18 cellular contexts compared by ENCODE assay signal in genomic region chr1:203425668-203425999, GRCh38. TPM values are rescaled to one million over a fixed set of nuclear protein-coding genes. Genes with fewer than 3 reads are reported as not detected.
DNase-seq lines count a peak whose midpoint lies in the region; ATAC-seq and TF ChIP-seq lines count a peak whose summit lies in the region.
"Had no signal": no experiment of that assay in that cellular context is flagged by ENCODE, and none has a peak within 500 bp of the region (broad histone marks: within the 10 kb centered on the region; RNA-seq: fewer than 3 reads in every experiment).

No MANE protein-coding gene starts in this region.

- H3K36me3 ChIP-seq in right atrium auricular region: no peaks in the 10 kb centered on the region
- H3K36me3 ChIP-seq: neural progenitor cell, thoracic aorta had no signal

- no peak for TF ChIP-seq CTCF in VCaP (conservative IDR thresholded peaks at IDR 0.05)
- TF ChIP-seq CTCF in fibroblast of the aortic adventitia (IDR thresholded peaks at IDR 0.05; ENCODE audit: insufficient read depth, low read length): no peak
- no peak for TF ChIP-seq CTCF in right atrium auricular region (IDR thresholded peaks at IDR 0.05)

- H3K4me3 ChIP-seq in fibroblast of the aortic adventitia (ENCODE audit: low read depth, low read length) (no peak overlapping the region), right atrium auricular region (no peak overlapping the region)
- H3K4me3 ChIP-seq: neural progenitor cell, thoracic aorta had no signal

- H3K9me3 ChIP-seq in right atrium auricular region: no peaks in the 10 kb centered on the region
- H3K9me3 ChIP-seq: thoracic aorta had no signal

- H3K4me1 ChIP-seq in right atrium auricular region: no peaks in the 10 kb centered on the region
- H3K4me1 ChIP-seq: neural progenitor cell had no signal

- no peaks in the 10 kb centered on the region for H3K27me3 ChIP-seq in right atrium auricular region

- DNase-seq in EH (ENCODE audit: low read depth): peak; percentile 41
- DNase-seq in fibroblast of the aortic adventitia (ENCODE audit: low read depth): peak; percentile 34
- DNase-seq in renal cortical epithelial cell (ENCODE audit: low read depth): peak; percentile 36
- DNase-seq in right atrium auricular region (ENCODE audit: low spot score): no peak
- DNase-seq in SHP77 (lab: John Stamatoyannopoulos, UW): no peak
- DNase-seq in SHP77 treated with DMSO at 0.1 percent for 48 hours (lab: John Stamatoyannopoulos, UW): no peak
- DNase-seq: activated CD4-positive, alpha-beta memory T cell treated with anti-CD3 and anti-CD28 coated beads for 36 hours; activated naive CD8-positive, alpha-beta T cell treated with anti-CD3 and anti-CD28 coated beads for 36 hours; activated T-cell treated with anti-CD3 and anti-CD28 coated beads, Interleukin-2, amount 50 U/mL, for 4 hours; NCI-H1694; NCI-H510A; OCI-M1; stimulated activated CD4-positive, alpha-beta T cell treated with anti-CD3 and anti-CD28 coated beads, Interleukin-2, amount 100 ng/mL, for 48 hours had no signal

- ATAC-seq in GM18519 (IDR thresholded peaks at IDR 0.05; ENCODE audit: low FRiP score, unreplicated experiment): no peak
- ATAC-seq: activated T-cell treated with anti-CD3 and anti-CD28 coated beads, Interleukin-2, amount 50 U/mL, for 4 hours had no signal

- H3K27ac ChIP-seq in VCaP (peak overlapping the region; percentile 92), right atrium auricular region (no peak overlapping the region)
- H3K27ac ChIP-seq: neural progenitor cell, thoracic aorta had no signal

RNA-seq across cellular contexts. Expression of gene PRELP, which starts 50.0 kb away (rescaled TPM):
- total RNA-seq in fibroblast of the aortic adventitia (ENCODE audit: low replicate concordance): 1.4 and 3.7 TPM in 2 replicates
- 0.05 TPM in 1 of 2 replicates, not detected in the other for total RNA-seq in renal cortical epithelial cell
- 100 to 1,000 TPM in 1 of 2 donors, 10 to 100 TPM in 1; 54.5 to 243 TPM for total RNA-seq in right atrium auricular region
- total RNA-seq: activated CD4-positive, alpha-beta memory T cell treated with anti-CD3 and anti-CD28 coated beads for 36 hours; activated naive CD8-positive, alpha-beta T cell treated with anti-CD3 and anti-CD28 coated beads for 36 hours; lung microvascular endothelial cell had no signal

Comparison
In these comparisons a context has a peak if more than half of its experiments do, and no peak if none do; other contexts are left out.
1. DNase-seq: peak in EH (single experiment), fibroblast of the aortic adventitia (single experiment) and renal cortical epithelial cell (single experiment); none in right atrium auricular region (single experiment), SHP77 (0 of 2) and SHP77 treated with DMSO at 0.1 percent for 48 hours (single experiment).
2. RNA of gene PRELP, which starts 50.0 kb away (total RNA-seq): 54.5 to 243 TPM in right atrium auricular region; 1.4 to 3.7 TPM in fibroblast of the aortic adventitia and 0.05 TPM in renal cortical epithelial cell; every median in the first group is over 10 times any median in the second.